Comparison of ENCODE assay signal across 8 cellular contexts in genomic region chr9:6566409-6567139, GRCh38.
A peak's percentile ranks its signal among the peaks of the same experiment; 100 is the strongest.
DNase-seq lines count a peak whose midpoint lies in the region; ATAC-seq and TF ChIP-seq lines count a peak whose summit lies in the region.

No MANE protein-coding gene starts in this region.

- H3K9me3 ChIP-seq in CD4-positive, alpha-beta memory T cell (ENCODE audit: control insufficient read depth in 1 of 2, low read length in 2 of 2): no peaks in the 10 kb centered on the region

- H3K4me1 Mint-ChIP-seq in CD4-positive, alpha-beta memory T cell: peaks cover 0 to 1% (median 0%) of the 10 kb centered on the region in 4 donors

- peak overlapping the region; percentile 25 for H3K4me3 ChIP-seq in epithelial cell of proximal tubule (ENCODE audit: low read depth, low read length)
- H3K4me3 ChIP-seq in CD4-positive, alpha-beta memory T cell (ENCODE audit: low read length in 2 of 2): no peak overlapping the region

- H3K4me1 ChIP-seq in CD4-positive, alpha-beta memory T cell (ENCODE audit: insufficient read depth, low read length): no peaks in the 10 kb centered on the region

- H3K36me3 ChIP-seq in CD4-positive, alpha-beta memory T cell (ENCODE audit: insufficient read depth, low read length): no peaks in the 10 kb centered on the region

- in situ Hi-C loops in SK-MEL-5 (cut with HindIII; ENCODE audit: low pct_unique_long_range_greater_than_20kb, low sequenced_read_pairs): no loop called here

- intact Hi-C loops in left cardiac atrium (cut with DNase I) (no loop called here), cardiac septum (cut with DNase I) (loop anchor here (5.0 kb wide), 1 partner anchor 154 kb away; the partner anchor contains the start of gene UHRF2)
- intact Hi-C loops in CD4-positive, alpha-beta memory T cell (cut with micrococcal nuclease): no loop called here

- H3K27ac Mint-ChIP-seq in CD4-positive, alpha-beta memory T cell: peak overlapping the region in 2 of 7 donors; percentile 2 to 42

- H3K27me3 Mint-ChIP-seq in CD4-positive, alpha-beta memory T cell: peaks cover 0 to 1% of the 10 kb centered on the region in 2 donors

- H3K27me3 ChIP-seq in CD4-positive, alpha-beta memory T cell (ENCODE audit: insufficient read depth, low read length): no peaks in the 10 kb centered on the region

- no peaks in the 10 kb centered on the region for H3K36me3 Mint-ChIP-seq in CD4-positive, alpha-beta memory T cell

- ATAC-seq in left cardiac atrium: peak in 1 of 2 donors; percentile 90

- H3K9me3 Mint-ChIP-seq in CD4-positive, alpha-beta memory T cell: no peaks in the 10 kb centered on the region

- CTCF ChIA-PET in CD4-positive, alpha-beta memory T cell (lab: Charles Lee; ENCODE audit: partially characterized antibody): interaction anchor here (1.2 to 8.1 kb wide), 5 partner anchors 25 to 218 kb away, joined by 3 to 236 read pairs (median 5); no protein-coding TSS in a partner anchor

- TF ChIP-seq CTCF in epithelial cell of proximal tubule (conservative IDR thresholded peaks at IDR 0.05; ENCODE audit: low read depth, low read length): no peak

- H3K4me3 Mint-ChIP-seq in CD4-positive, alpha-beta memory T cell: no peak overlapping the region

- DNase-seq in left cardiac atrium: peak; percentile 63
- DNase-seq in cardiac septum (ENCODE audit: low spot score): no peak
- peak; percentile 59 for DNase-seq in SK-MEL-5 (ENCODE audit: low read depth, low spot score)
- DNase-seq in epithelial cell of proximal tubule (ENCODE audit: low read depth): peak; percentile 82
- DNase-seq in stimulated activated CD4-positive, alpha-beta T cell treated with anti-CD3 and anti-CD28 coated beads, TNF-alpha, amount 100 ng/mL, for 24 hours (ENCODE audit: low read depth in 3 of 3): peak in 2 of 3 experiments; percentile 9 to 34
- no peak for DNase-seq in germinal center (ENCODE audit: low spot score)
- no peak for DNase-seq in CD4-positive, alpha-beta memory T cell
- no peak for DNase-seq in DMS79 treated with DMSO at 0.1 percent for 48 hours (lab: John Stamatoyannopoulos, UW)

- no peak overlapping the region for H3K27ac ChIP-seq in CD4-positive, alpha-beta memory T cell (ENCODE audit: low read depth, low read length)

- POLR2A ChIA-PET in CD4-positive, alpha-beta memory T cell (lab: Charles Lee; ENCODE audit: partially characterized antibody): no interaction called here

Comparison
In these comparisons a context has a peak if more than half of its experiments do, and no peak if none do; other contexts are left out.
1. DNase-seq: peak in left cardiac atrium (single experiment), SK-MEL-5 (single experiment), epithelial cell of proximal tubule (single experiment) and stimulated activated CD4-positive, alpha-beta T cell treated with anti-CD3 and anti-CD28 coated beads, TNF-alpha, amount 100 ng/mL, for 24 hours (2 of 3); none in cardiac septum (single experiment), germinal center (single experiment), CD4-positive, alpha-beta memory T cell (0 of 5) and DMS79 treated with DMSO at 0.1 percent for 48 hours (single experiment).